8 cellular contexts compared by ENCODE assay signal in genomic region chr6:154683756-154684523, GRCh38. TPM values are rescaled to one million over a fixed set of nuclear protein-coding genes. Genes with fewer than 3 reads are reported as not detected.
A peak's percentile ranks its signal among the peaks of the same experiment; 100 is the strongest.
DNase-seq lines count a peak whose midpoint lies in the region; ATAC-seq, FAIRE-seq and TF ChIP-seq lines count a peak whose summit lies in the region.

No MANE protein-coding gene starts in this region.

- no TSS peak for BruUV-seq in K562 (replicated peaks; lab: Mats Ljungman, UMichigan)

- TF ChIP-seq RAD21 in K562 (CRISPR knock-in tag; conservative IDR thresholded peaks at IDR 0.05 in 1 of 2, IDR thresholded peaks at IDR 0.05 in 1 of 2), result no peak

- H3K27ac ChIP-seq in K562 (ENCODE audit: extremely low read depth, low read depth, low read length) (no peak overlapping the region), esophagus muscularis mucosa (replicated peaks in 1 of 4) (no peak overlapping the region)

- POLR2A ChIA-PET in K562 (lab: Yijun Ruan, JAX), result interaction anchor here (0.9 kb wide), 2 partner anchors 9 to 50 kb away, joined by 3 read pairs; no protein-coding TSS in a partner anchor

- no peaks in the 10 kb centered on the region for H3K9me3 Mint-ChIP-seq in IgD-negative memory B cell
- H3K9me3 Mint-ChIP-seq in stimulated activated naive CD8-positive, alpha-beta T cell treated with anti-CD3 and anti-CD28 coated beads, Interleukin-15, Interleukin-2, amounts not matched to agents 100 ng/mL and 50 ng/mL, for 24 hours, result no peaks in the 10 kb centered on the region

- H3K4me1 Mint-ChIP-seq in IgD-negative memory B cell, result peaks cover 21% of the 10 kb centered on the region in 3 donors
- H3K4me1 Mint-ChIP-seq in stimulated activated naive CD8-positive, alpha-beta T cell treated with anti-CD3 and anti-CD28 coated beads, Interleukin-15, Interleukin-2, amounts not matched to agents 100 ng/mL and 50 ng/mL, for 24 hours (ENCODE audit: low read depth), result peaks cover 12% of the 10 kb centered on the region

- H3K9me3 ChIP-seq in K562 (replicated peaks; ENCODE audit: control insufficient read depth, insufficient read depth, low read depth, low read length) (no peaks in the 10 kb centered on the region), esophagus muscularis mucosa (no peaks in the 10 kb centered on the region)

- TF ChIP-seq EP300 in K562 (IDR thresholded peaks at IDR 0.05; ENCODE audit: low read length) (no peak), esophagus muscularis mucosa (IDR thresholded peaks at IDR 0.05) (no peak)

- H3K36me3 ChIP-seq in K562 (ENCODE audit: control insufficient read depth, insufficient read depth, low read length), result no peaks in the 10 kb centered on the region
- no peaks in the 10 kb centered on the region for H3K36me3 ChIP-seq in esophagus muscularis mucosa

- no peaks in the 10 kb centered on the region for H3K36me3 Mint-ChIP-seq in IgD-negative memory B cell
- H3K36me3 Mint-ChIP-seq in stimulated activated naive CD8-positive, alpha-beta T cell treated with anti-CD3 and anti-CD28 coated beads, Interleukin-15, Interleukin-2, amounts not matched to agents 100 ng/mL and 50 ng/mL, for 24 hours (ENCODE audit: low read depth), result no peaks in the 10 kb centered on the region

- H3K4me1 ChIP-seq in K562 (replicated peaks in 1 of 2; ENCODE audit: control insufficient read depth in 2 of 2, insufficient read depth in 2 of 2, low read length in 2 of 2), result no peaks in the 10 kb centered on the region
- H3K4me1 ChIP-seq in esophagus muscularis mucosa, result peaks cover 0 to 5% (median 0%) of the 10 kb centered on the region in 4 donors

- CTCF ChIA-PET in K562 (lab: Yijun Ruan, JAX; ENCODE audit: low intra/inter-chr PET ratio), result interaction anchor here (0.6 to 1.5 kb wide), 2 partner anchors 126 to 256 kb away, joined by 3 read pairs; no protein-coding TSS in a partner anchor

- DNase-seq in GM13976 (ENCODE audit: low spot score), result peak; percentile 61
- no peak for DNase-seq in K562 (ENCODE audit: extremely low read depth in 1 of 4, low spot score in 3 of 4)
- no peak for DNase-seq in esophagus muscularis mucosa (ENCODE audit: extremely low spot score)
- DNase-seq in posterior vena cava (ENCODE audit: low spot score), result no peak
- DNase-seq in nucleus accumbens (lab: John Stamatoyannopoulos, UW), result no peak

- in situ Hi-C loops in GM13976 (cut with MboI; ENCODE audit: low sequenced_read_pairs, unreplicated experiment) (loop anchor here (25.0 kb wide), 1 partner anchor 228 kb away; no protein-coding TSS in a partner anchor), K562 (cut with MboI) (no loop called here)

- TF ChIP-seq CTCF in GM13976 (IDR thresholded peaks at IDR 0.05; ENCODE audit: borderline replicate concordance, control extremely low read depth, extremely low read depth, insufficient read depth, missing control alignments), result no peak
- TF ChIP-seq CTCF in K562 (IDR thresholded peaks at IDR 0.05 in 2 of 3, conservative IDR thresholded peaks at IDR 0.05 in 1 of 3; ENCODE audit: insufficient read depth in 2 of 3, low read depth in 1 of 3, low read length in 3 of 3), result no peak
- no peak for TF ChIP-seq CTCF in esophagus muscularis mucosa (IDR thresholded peaks at IDR 0.05)

- H3K27me3 ChIP-seq in K562 (ENCODE audit: control insufficient read depth in 2 of 2, insufficient read depth in 2 of 2, low read length in 2 of 2), result no peaks in the 10 kb centered on the region
- no peaks in the 10 kb centered on the region for H3K27me3 ChIP-seq in esophagus muscularis mucosa

- TF ChIP-seq POLR2A in K562 (conservative IDR thresholded peaks at IDR 0.05) (no peak), esophagus muscularis mucosa (IDR thresholded peaks at IDR 0.05; ENCODE audit: low read depth) (no peak)

- no peak overlapping the region for H3K4me2 ChIP-seq in K562 (ENCODE audit: insufficient read depth, low read length)

- no peak for FAIRE-seq in K562 (lab: Jason Lieb, UNC)

- no peaks in the 10 kb centered on the region for H3K79me2 ChIP-seq in K562 (ENCODE audit: control insufficient read depth, insufficient read depth, low read length)

- H3K27me3 Mint-ChIP-seq in IgD-negative memory B cell, result no peaks in the 10 kb centered on the region
- no peaks in the 10 kb centered on the region for H3K27me3 Mint-ChIP-seq in stimulated activated naive CD8-positive, alpha-beta T cell treated with anti-CD3 and anti-CD28 coated beads, Interleukin-15, Interleukin-2, amounts not matched to agents 100 ng/mL and 50 ng/mL, for 24 hours

- no peak overlapping the region for H3K4me3 ChIP-seq in K562
- H3K4me3 ChIP-seq in esophagus muscularis mucosa, result no peak overlapping the region

- no peak overlapping the region for H3K9ac ChIP-seq in K562 (ENCODE audit: insufficient read depth in 1 of 2, low read depth in 2 of 2, low read length in 2 of 2)

- H2AFZ ChIP-seq in K562 (ENCODE audit: low read depth, low read length), result no peak overlapping the region

- peak overlapping the region; percentile 2 to 67 (median 8) for H3K4me3 Mint-ChIP-seq in IgD-negative memory B cell
- peak overlapping the region; percentile 66 for H3K4me3 Mint-ChIP-seq in stimulated activated naive CD8-positive, alpha-beta T cell treated with anti-CD3 and anti-CD28 coated beads, Interleukin-15, Interleukin-2, amounts not matched to agents 100 ng/mL and 50 ng/mL, for 24 hours

- H3K27ac Mint-ChIP-seq in IgD-negative memory B cell, result peak overlapping the region; percentile 2 to 64 (median 2)
- peak overlapping the region; percentile 78 for H3K27ac Mint-ChIP-seq in stimulated activated naive CD8-positive, alpha-beta T cell treated with anti-CD3 and anti-CD28 coated beads, Interleukin-15, Interleukin-2, amounts not matched to agents 100 ng/mL and 50 ng/mL, for 24 hours

- no peaks in the 10 kb centered on the region for H3K9me1 ChIP-seq in K562 (ENCODE audit: control insufficient read depth, insufficient read depth, low read length)

- ATAC-seq in GM21619 (IDR thresholded peaks at IDR 0.05; ENCODE audit: unreplicated experiment) (peak; percentile 93), K562 (no peak)

- WGBS in K562 (ENCODE audit: insufficient coverage, low coverage, missing lambda C conversion rate), result 36% methylated on average over 4 of the region's 4 CpGs
- 49% methylated on average over 4 of the region's 4 CpGs for WGBS in esophagus muscularis mucosa

- no peaks in the 10 kb centered on the region for H4K20me1 ChIP-seq in K562 (replicated peaks; ENCODE audit: control insufficient read depth, insufficient read depth, low read length)

- intact Hi-C loops in K562 (cut with micrococcal nuclease) (no loop called here), esophagus muscularis mucosa (cut with DNase I) (no loop called here), posterior vena cava (cut with DNase I) (no loop called here)

TF ChIP-seq in K562, 482 proteins besides CTCF, POLR2A, EP300 and RAD21 (continues in another document):
- TF ChIP-seq ZNF282 (CRISPR knock-in tag; IDR thresholded peaks at IDR 0.05) (no peak), GATAD2B (IDR thresholded peaks at IDR 0.05; ENCODE audit: borderline replicate concordance) (no peak), MBD2 (IDR thresholded peaks at IDR 0.05; ENCODE audit: borderline replicate concordance, low read depth) (no peak), PKNOX1 (IDR thresholded peaks at IDR 0.05) (peak; percentile 69; the same call in 1 of the 2 replicates)

RNA-seq across cellular contexts. Expression of gene SCAF8, which starts 49.3 kb away (rescaled TPM):
- polyA plus RNA-seq in IgD-negative memory B cell (16.5 TPM), K562 (2011; rRNA removed) (22.0 and 23.2 TPM in 2 replicates), K562 (2014; fragmentation: Illumina TruSeq; extraction: Trizol) (36.0 and 41.1 TPM in 2 replicates), K562 (2014; fragmentation: Nextera tagmentation; extraction: Ambion mirVana) (10 to 100 TPM; 10.5 to 11.8 TPM), K562 (2014; rRNA removed) (18.5 and 19.4 TPM in 2 replicates)
- total RNA-seq in K562 (2011; cell fraction: chromatin; rRNA removed; ENCODE audit: low replicate concordance), result 29.7 and 106 TPM in 2 replicates
- total RNA-seq in K562 (2011; cell fraction: nucleolus; rRNA removed), result 18.2 and 25.1 TPM in 2 replicates
- total RNA-seq in K562 (2011; cell fraction: nucleoplasm; rRNA removed), result 34.6 and 37.3 TPM in 2 replicates
- total RNA-seq in K562 (2014; rRNA removed) (20.3 and 25.3 TPM in 2 replicates), K562 (2014; rRNA removed; fragmentation: Illumina TruSeq; extraction: Trizol) (35.7 and 41.5 TPM in 2 replicates), K562 (2015; rRNA removed; fragmentation: Illumina TruSeq; extraction: Trizol) (37.0 and 38.5 TPM in 2 replicates), K562 (2021) (38.6 and 46.6 TPM in 2 replicates), esophagus muscularis mucosa (10 to 100 TPM; 35.7 to 42.0 (median 38.8) TPM), posterior vena cava (10 to 100 TPM; 37.3 to 37.9 TPM)
- 13.9 and 18.5 TPM in 2 replicates for polyA plus RNA-seq in K562 (2011; cell fraction: cytosol; rRNA removed)
- 27.6 and 28.9 TPM in 2 replicates for polyA plus RNA-seq in K562 (2011; cell fraction: nucleus; rRNA removed)
- 21.6 and 23.1 TPM in 2 replicates for polyA plus RNA-seq in K562 (2012)
- 55.1 and 69.3 TPM in 2 replicates for polyA minus RNA-seq in K562 (2011; rRNA and poly(A)+ RNA removed)
- 27.5 and 32.1 TPM in 2 replicates for polyA minus RNA-seq in K562 (2011; cell fraction: cytosol; rRNA and poly(A)+ RNA removed)
- 29.2 and 48.1 TPM in 2 replicates for polyA minus RNA-seq in K562 (2011; cell fraction: nucleus; rRNA and poly(A)+ RNA removed)
